ENCODE assay signal across 1 cellular context in the genomic region with DNA sequence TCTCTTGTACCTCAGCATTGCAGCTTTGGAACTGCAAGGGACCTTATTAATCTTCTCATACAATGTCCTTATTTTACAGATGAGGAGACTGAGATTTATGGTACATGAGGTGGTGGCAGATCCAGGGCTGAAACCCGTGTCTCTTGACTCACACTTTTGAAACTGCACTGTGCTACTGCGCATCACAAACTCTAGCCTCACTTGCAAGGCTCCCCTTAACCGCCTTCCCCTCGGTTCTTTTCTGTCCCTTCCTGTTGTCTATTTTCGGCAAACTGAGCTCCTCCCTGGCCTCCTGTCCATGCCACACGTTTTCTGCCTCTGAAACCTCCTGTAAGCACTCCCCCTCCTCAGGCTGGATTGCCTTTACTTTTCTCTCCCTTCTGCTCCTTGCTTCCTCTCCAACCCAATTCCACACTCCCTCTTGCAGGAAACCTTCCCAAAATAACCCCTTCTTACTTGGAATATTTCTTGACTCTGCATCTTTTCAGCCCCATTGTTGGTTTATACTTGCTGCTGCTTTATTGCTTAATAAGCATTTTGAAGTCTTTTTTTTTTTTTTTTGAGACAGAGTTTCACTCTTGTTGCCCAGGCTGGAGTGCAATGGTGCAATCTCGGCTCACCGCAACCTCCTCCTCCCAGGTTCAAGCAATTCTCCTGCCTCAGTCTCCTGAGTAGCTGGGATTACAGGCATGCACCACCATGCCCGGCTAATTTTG.
TF ChIP-seq lines count a peak whose summit lies in the region.

No MANE protein-coding gene starts in this region.

TF ChIP-seq in GM23338, 12 proteins besides CTCF, POLR2A, EP300 and RAD21 (continued from another document):
- TF ChIP-seq, protein P1, sequence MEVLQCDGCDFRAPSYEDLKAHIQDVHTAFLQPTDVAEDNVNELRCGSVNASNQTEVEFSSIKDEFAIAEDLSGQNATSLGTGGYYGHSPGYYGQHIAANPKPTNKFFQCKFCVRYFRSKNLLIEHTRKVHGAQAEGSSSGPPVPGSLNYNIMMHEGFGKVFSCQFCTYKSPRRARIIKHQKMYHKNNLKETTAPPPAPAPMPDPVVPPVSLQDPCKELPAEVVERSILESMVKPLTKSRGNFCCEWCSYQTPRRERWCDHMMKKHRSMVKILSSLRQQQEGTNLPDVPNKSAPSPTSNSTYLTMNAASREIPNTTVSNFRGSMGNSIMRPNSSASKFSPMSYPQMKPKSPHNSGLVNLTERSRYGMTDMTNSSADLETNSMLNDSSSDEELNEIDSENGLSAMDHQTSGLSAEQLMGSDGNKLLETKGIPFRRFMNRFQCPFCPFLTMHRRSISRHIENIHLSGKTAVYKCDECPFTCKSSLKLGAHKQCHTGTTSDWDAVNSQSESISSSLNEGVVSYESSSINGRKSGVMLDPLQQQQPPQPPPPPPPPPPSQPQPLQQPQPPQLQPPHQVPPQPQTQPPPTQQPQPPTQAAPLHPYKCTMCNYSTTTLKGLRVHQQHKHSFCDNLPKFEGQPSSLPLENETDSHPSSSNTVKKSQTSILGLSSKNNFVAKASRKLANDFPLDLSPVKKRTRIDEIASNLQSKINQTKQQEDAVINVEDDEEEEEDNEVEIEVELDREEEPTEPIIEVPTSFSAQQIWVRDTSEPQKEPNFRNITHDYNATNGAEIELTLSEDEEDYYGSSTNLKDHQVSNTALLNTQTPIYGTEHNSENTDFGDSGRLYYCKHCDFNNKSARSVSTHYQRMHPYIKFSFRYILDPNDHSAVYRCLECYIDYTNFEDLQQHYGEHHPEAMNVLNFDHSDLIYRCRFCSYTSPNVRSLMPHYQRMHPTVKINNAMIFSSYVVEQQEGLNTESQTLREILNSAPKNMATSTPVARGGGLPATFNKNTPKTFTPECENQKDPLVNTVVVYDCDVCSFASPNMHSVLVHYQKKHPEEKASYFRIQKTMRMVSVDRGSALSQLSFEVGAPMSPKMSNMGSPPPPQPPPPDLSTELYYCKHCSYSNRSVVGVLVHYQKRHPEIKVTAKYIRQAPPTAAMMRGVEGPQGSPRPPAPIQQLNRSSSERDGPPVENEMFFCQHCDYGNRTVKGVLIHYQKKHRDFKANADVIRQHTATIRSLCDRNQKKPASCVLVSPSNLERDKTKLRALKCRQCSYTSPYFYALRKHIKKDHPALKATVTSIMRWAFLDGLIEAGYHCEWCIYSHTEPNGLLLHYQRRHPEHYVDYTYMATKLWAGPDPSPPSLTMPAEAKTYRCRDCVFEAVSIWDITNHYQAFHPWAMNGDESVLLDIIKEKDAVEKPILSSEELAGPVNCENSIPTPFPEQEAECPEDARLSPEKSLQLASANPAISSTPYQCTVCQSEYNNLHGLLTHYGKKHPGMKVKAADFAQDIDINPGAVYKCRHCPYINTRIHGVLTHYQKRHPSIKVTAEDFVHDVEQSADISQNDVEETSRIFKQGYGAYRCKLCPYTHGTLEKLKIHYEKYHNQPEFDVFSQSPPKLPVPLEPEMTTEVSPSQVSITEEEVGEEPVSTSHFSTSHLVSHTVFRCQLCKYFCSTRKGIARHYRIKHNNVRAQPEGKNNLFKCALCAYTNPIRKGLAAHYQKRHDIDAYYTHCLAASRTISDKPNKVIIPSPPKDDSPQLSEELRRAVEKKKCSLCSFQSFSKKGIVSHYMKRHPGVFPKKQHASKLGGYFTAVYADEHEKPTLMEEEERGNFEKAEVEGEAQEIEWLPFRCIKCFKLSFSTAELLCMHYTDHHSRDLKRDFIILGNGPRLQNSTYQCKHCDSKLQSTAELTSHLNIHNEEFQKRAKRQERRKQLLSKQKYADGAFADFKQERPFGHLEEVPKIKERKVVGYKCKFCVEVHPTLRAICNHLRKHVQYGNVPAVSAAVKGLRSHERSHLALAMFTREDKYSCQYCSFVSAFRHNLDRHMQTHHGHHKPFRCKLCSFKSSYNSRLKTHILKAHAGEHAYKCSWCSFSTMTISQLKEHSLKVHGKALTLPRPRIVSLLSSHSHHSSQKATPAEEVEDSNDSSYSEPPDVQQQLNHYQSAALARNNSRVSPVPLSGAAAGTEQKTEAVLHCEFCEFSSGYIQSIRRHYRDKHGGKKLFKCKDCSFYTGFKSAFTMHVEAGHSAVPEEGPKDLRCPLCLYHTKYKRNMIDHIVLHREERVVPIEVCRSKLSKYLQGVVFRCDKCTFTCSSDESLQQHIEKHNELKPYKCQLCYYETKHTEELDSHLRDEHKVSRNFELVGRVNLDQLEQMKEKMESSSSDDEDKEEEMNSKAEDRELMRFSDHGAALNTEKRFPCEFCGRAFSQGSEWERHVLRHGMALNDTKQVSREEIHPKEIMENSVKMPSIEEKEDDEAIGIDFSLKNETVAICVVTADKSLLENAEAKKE (CRISPR knock-in tag; IDR thresholded peaks at IDR 0.05) = no peak
- no peak for TF ChIP-seq POLR2AphosphoS5 (IDR thresholded peaks at IDR 0.05; ENCODE audit: low read depth)
- TF ChIP-seq EZH2phosphoT487 (IDR thresholded peaks at IDR 0.05; ENCODE audit: unreplicated experiment) = no peak
- no peak for TF ChIP-seq EZH2 (IDR thresholded peaks at IDR 0.05; ENCODE audit: low read depth, unreplicated experiment)
- TF ChIP-seq ZNF331 (CRISPR knock-in tag; IDR thresholded peaks at IDR 0.05; ENCODE audit: low read depth) = no peak
